Comparison of ENCODE assay signal across 1 cellular context in genomic region chr12:57771271-57771872, GRCh38.
TF ChIP-seq lines count a peak whose summit lies in the region.

No MANE protein-coding gene starts in this region.

TF ChIP-seq in H1, 55 proteins besides CTCF, POLR2A, EP300 and RAD21:
- no peak for TF ChIP-seq RFX5 (IDR thresholded peaks at IDR 0.05; ENCODE audit: borderline replicate concordance, low read depth, low read length)
- 0 out of 2 replicates have a peak, but pooled peaks have one; percentile 47 for TF ChIP-seq JUN (IDR thresholded peaks at IDR 0.05; ENCODE audit: low read depth, low read length)
